In the genomic region with DNA sequence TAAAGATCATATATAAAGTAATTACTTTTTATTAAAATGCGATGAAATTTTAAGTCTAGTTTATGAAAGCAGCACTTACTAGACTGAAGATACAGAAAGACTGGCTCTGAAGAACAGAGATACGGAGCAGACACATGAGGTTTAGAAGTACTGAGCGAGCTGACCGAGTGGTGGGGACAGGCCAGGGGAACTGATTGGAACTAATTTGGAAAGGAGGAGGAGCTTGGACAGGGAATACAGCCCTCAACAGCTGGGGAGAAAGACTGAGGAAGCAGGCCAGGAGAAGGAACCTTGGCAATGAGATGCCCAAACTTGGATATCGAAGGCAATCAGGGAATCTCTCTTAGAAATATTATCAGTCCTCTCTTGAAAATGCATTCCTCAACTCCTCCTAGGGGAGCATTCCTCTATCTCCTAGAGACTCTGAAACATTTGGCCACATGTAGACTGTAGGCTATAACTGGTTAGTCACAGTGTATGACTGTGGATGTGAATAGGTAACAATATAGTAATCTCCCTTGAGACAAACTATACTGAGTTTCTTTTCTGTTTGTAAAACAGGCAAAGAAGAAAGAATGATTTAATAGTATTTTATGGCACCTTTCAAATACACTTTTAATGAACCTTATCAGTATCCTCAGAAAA, we compare ENCODE assay signal across 1 cellular context.
TF ChIP-seq lines count a peak whose summit lies in the region.

No MANE protein-coding gene starts in this region.

TF ChIP-seq in SK-N-SH treated with all-trans-retinoic acid at 6 μM for 48 hours, 23 proteins besides CTCF, POLR2A, EP300 and RAD21:
- TF ChIP-seq PATZ1 (CRISPR knock-in tag; IDR thresholded peaks at IDR 0.05; ENCODE audit: borderline replicate concordance) (no peak), ARNTL (CRISPR knock-in tag; IDR thresholded peaks at IDR 0.05; ENCODE audit: borderline replicate concordance, low read depth) (no peak)
